Comparison of ENCODE assay signal across 8 cellular contexts in the genomic region with DNA sequence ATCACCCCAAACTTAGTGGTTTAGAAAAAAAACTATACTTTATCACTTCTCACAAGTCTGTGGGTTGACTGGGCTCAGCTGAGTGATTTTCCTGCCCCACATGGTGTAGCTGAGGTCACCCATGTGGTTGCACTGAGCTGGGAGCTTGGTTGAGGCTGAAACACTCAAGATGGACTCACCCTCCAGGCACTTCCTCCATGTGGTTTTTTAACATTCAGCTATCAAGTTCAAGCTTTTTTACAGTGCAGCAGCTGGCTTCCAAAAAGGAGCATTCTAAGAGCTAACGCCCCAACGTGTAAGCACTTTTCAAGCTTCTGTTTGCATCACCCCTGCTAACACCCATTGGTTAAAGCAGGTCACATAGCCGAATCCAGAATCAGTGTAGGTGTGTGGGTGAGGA.
A peak's percentile ranks its signal among the peaks of the same experiment; 100 is the strongest.
DNase-seq lines count a peak whose midpoint lies in the region; ATAC-seq and TF ChIP-seq lines count a peak whose summit lies in the region.

No MANE protein-coding gene starts in this region.

- H4K20me1 ChIP-seq in BLaER1 treated with 17β-estradiol and CSF1 and Interleukin-3, amounts not matched to agents 10 nM and 100 nM: no peaks in the 10 kb centered on the region

- H3K9me3 ChIP-seq in BLaER1 treated with 17β-estradiol and CSF1 and Interleukin-3, amounts not matched to agents 10 nM and 100 nM (replicated peaks in 1 of 11): peaks cover 9 to 22% (median 16%) of the 10 kb centered on the region in 11 experiments

- no peak overlapping the region for H3K4me3 ChIP-seq in BLaER1 treated with 17β-estradiol and CSF1 and Interleukin-3, amounts not matched to agents 10 nM and 100 nM

- peak overlapping the region; percentile 35 to 68 (median 42); a peak in 20 of 22 replicates for H3K4me2 ChIP-seq in BLaER1 treated with 17β-estradiol and CSF1 and Interleukin-3, amounts not matched to agents 10 nM and 100 nM

- H3K4me3 Mint-ChIP-seq in activated B cell treated with CpG ODN at 0.5 μM for 24 hours: no peak overlapping the region

- H3K9me3 Mint-ChIP-seq in activated B cell treated with CpG ODN at 0.5 μM for 24 hours: no peaks in the 10 kb centered on the region

- H3K9ac ChIP-seq in BLaER1 treated with 17β-estradiol and CSF1 and Interleukin-3, amounts not matched to agents 10 nM and 100 nM: no peak overlapping the region

- no peaks in the 10 kb centered on the region for H3K36me3 Mint-ChIP-seq in activated B cell treated with CpG ODN at 0.5 μM for 24 hours (ENCODE audit: low read depth)

- H3K4me1 Mint-ChIP-seq in activated B cell treated with CpG ODN at 0.5 μM for 24 hours: peaks cover 13% of the 10 kb centered on the region

- ATAC-seq in GM19452 (IDR thresholded peaks at IDR 0.05; ENCODE audit: unreplicated experiment): peak; percentile 96
- ATAC-seq in HG03442 (IDR thresholded peaks at IDR 0.05; ENCODE audit: unreplicated experiment): peak; percentile 90
- ATAC-seq in activated B cell treated with CpG ODN at 0.5 μM for 24 hours (ENCODE audit: low read depth): peak; percentile 52
- no peak for ATAC-seq in Right ventricle myocardium inferior

- CTCF ChIA-PET in activated B cell treated with CpG ODN at 0.5 μM for 24 hours (lab: Charles Lee): no interaction called here

- H3K4me1 ChIP-seq in BLaER1 treated with 17β-estradiol and CSF1 and Interleukin-3, amounts not matched to agents 10 nM and 100 nM: peaks cover 6 to 16% (median 8%) of the 10 kb centered on the region in 10 experiments; a peak in 18 of 20 replicates

- H3K27ac Mint-ChIP-seq in activated B cell treated with CpG ODN at 0.5 μM for 24 hours: no peak overlapping the region

- H3K27me3 ChIP-seq in BLaER1 treated with 17β-estradiol and CSF1 and Interleukin-3, amounts not matched to agents 10 nM and 100 nM: no peaks in the 10 kb centered on the region

- TF ChIP-seq CTCF in activated B cell treated with CpG ODN at 0.5 μM for 24 hours (IDR thresholded peaks at IDR 0.05): no peak

- H3K27me3 Mint-ChIP-seq in activated B cell treated with CpG ODN at 0.5 μM for 24 hours: peaks cover 9% of the 10 kb centered on the region

- intact Hi-C loops in activated B cell treated with CpG ODN at 0.5 μM for 24 hours (cut with micrococcal nuclease): no loop called here
- intact Hi-C loops in Right ventricle myocardium inferior (cut with DNase I): no loop called here

- peak overlapping the region in 5 of 11 experiments; percentile 8 to 59 (median 42); a peak in 9 of 22 replicates for H3K27ac ChIP-seq in BLaER1 treated with 17β-estradiol and CSF1 and Interleukin-3, amounts not matched to agents 10 nM and 100 nM

- DNase-seq in activated B cell treated with CpG ODN at 0.5 μM for 24 hours (no peak), non-pigmented ciliary epithelial cell (ENCODE audit: low read depth) (peak; percentile 99), Right ventricle myocardium inferior (ENCODE audit: missing footprints) (no peak), NCI-H1105 (lab: John Stamatoyannopoulos, UW) (no peak), Ammon's horn (ENCODE audit: low spot score) (no peak)

- H3K36me3 ChIP-seq in BLaER1 treated with 17β-estradiol and CSF1 and Interleukin-3, amounts not matched to agents 10 nM and 100 nM: no peaks in the 10 kb centered on the region

- POLR2A ChIA-PET in activated B cell treated with CpG ODN at 0.5 μM for 24 hours (lab: Charles Lee): no interaction called here
